In genomic region chr19:17080441-17080803, GRCh38 we compare ENCODE assay signal across 10 cellular contexts. TPM values are rescaled to one million over a fixed set of nuclear protein-coding genes. Genes with fewer than 3 reads are reported as not detected.
A peak's percentile ranks its signal among the peaks of the same experiment; 100 is the strongest.
DNase-seq lines count a peak whose midpoint lies in the region; ATAC-seq and TF ChIP-seq lines count a peak whose summit lies in the region.
"Had no signal": no experiment of that assay in that cellular context is flagged by ENCODE, and none has a peak within 500 bp of the region (broad histone marks: within the 10 kb centered on the region; RNA-seq: fewer than 3 reads in every experiment).

No MANE protein-coding gene starts in this region.

- H3K4me2 ChIP-seq in DOHH2 (ENCODE audit: low read length) (peak overlapping the region; percentile 93), fibroblast of lung (ENCODE audit: extremely low read depth, insufficient read depth, low read length) (peak overlapping the region; percentile 67)

- peaks cover 50% of the 10 kb centered on the region for H3K4me1 Mint-ChIP-seq in T-helper 17 cell

- TF ChIP-seq CTCF in DOHH2 (IDR thresholded peaks at IDR 0.05; ENCODE audit: low read depth, low read length, poor library complexity, severe bottlenecking) (no peak), fibroblast of lung (conservative IDR thresholded peaks at IDR 0.05 in 1 of 2, IDR thresholded peaks at IDR 0.05 in 1 of 2; ENCODE audit: low read depth in 1 of 2, low read length in 2 of 2) (no peak)

- DNase-seq in T-helper 17 cell = no peak
- DNase-seq in fibroblast of lung (ENCODE audit: low read depth in 2 of 2) = no peak
- DNase-seq in skeletal muscle cell (ENCODE audit: low read depth) = no peak
- DNase-seq in NCI-H82 (lab: John Stamatoyannopoulos, UW) = no peak
- DNase-seq in activated CD4-positive, alpha-beta T cell treated with anti-CD3 and anti-CD28 coated beads, Interleukin-2, amount 50 U/mL, for 4 hours = no peak

- H3K4me1 ChIP-seq in DOHH2 (ENCODE audit: control insufficient read depth, low read length) (peaks cover 66% of the 10 kb centered on the region), fibroblast of lung (ENCODE audit: control insufficient read depth, extremely low read depth, insufficient read depth, low read length) (peaks cover 26% of the 10 kb centered on the region)

- H3K4me3 ChIP-seq in DOHH2 (ENCODE audit: low read length) (peak overlapping the region; percentile 82), fibroblast of lung (replicated peaks in 1 of 4; ENCODE audit: control extremely low read depth in 1 of 4, insufficient read depth in 1 of 4, low read depth in 3 of 4, low read length in 4 of 4) (peak overlapping the region in 2 of 4 experiments; percentile 65 to 67), skeletal muscle cell (ENCODE audit: low read depth, low read length) (peak overlapping the region; percentile 49)
- H3K4me3 ChIP-seq: HAP-1 had no signal

- H3K9me3 ChIP-seq in DOHH2 (ENCODE audit: control insufficient read depth, insufficient read depth, low read length) = no peaks in the 10 kb centered on the region
- H3K9me3 ChIP-seq in T-helper 17 cell (ENCODE audit: control insufficient read depth, low read length, poor library complexity, severe bottlenecking) = no peaks in the 10 kb centered on the region
- H3K9me3 ChIP-seq in fibroblast of lung (ENCODE audit: control insufficient read depth, insufficient read depth, low read depth, low read length) = no peaks in the 10 kb centered on the region
- H3K9me3 ChIP-seq: HAP-1 had no signal

- H4K20me1 ChIP-seq in DOHH2 (ENCODE audit: control insufficient read depth, insufficient read depth, low read depth, low read length) = peaks cover 26% of the 10 kb centered on the region; the same call in 1 of the 2 replicates
- H4K20me1 ChIP-seq in fibroblast of lung (ENCODE audit: control insufficient read depth, extremely low read depth, insufficient read depth, low read length) = no peaks in the 10 kb centered on the region

- peaks cover 6% of the 10 kb centered on the region; the same call in 1 of the 2 replicates for H3F3A ChIP-seq in DOHH2 (ENCODE audit: control insufficient read depth, insufficient read depth)

- ATAC-seq in T-helper 17 cell = no peak
- ATAC-seq in HG03439 (IDR thresholded peaks at IDR 0.05; ENCODE audit: unreplicated experiment) = no peak
- ATAC-seq in GM18519 (IDR thresholded peaks at IDR 0.05; ENCODE audit: low FRiP score, unreplicated experiment) = no peak

- H3K4me3 Mint-ChIP-seq in T-helper 17 cell = peak overlapping the region; percentile 82

- H3K27me3 Mint-ChIP-seq in T-helper 17 cell = no peaks in the 10 kb centered on the region

- peak overlapping the region; percentile 36 for H3K9ac ChIP-seq in fibroblast of lung (ENCODE audit: insufficient read depth, low read length)

- H3K27ac ChIP-seq in DOHH2 (ENCODE audit: low read depth, low read length) (peak overlapping the region; percentile 52), fibroblast of lung (ENCODE audit: insufficient read depth, low read length) (peak overlapping the region; percentile 99)

- H3K27me3 ChIP-seq in DOHH2 (ENCODE audit: control insufficient read depth, low read length) (no peaks in the 10 kb centered on the region), fibroblast of lung (ENCODE audit: control insufficient read depth, insufficient read depth, low read length) (no peaks in the 10 kb centered on the region)

- no peaks in the 10 kb centered on the region for H3K36me3 Mint-ChIP-seq in T-helper 17 cell (ENCODE audit: low read depth)

- H3K9me2 ChIP-seq in DOHH2 (replicated peaks; ENCODE audit: control insufficient read depth, low read length) = no peaks in the 10 kb centered on the region

- H3K27ac Mint-ChIP-seq in T-helper 17 cell = peak overlapping the region; percentile 81

- peaks cover 98% of the 10 kb centered on the region for H3K79me2 ChIP-seq in DOHH2 (ENCODE audit: control insufficient read depth, low read length)
- H3K79me2 ChIP-seq in fibroblast of lung (ENCODE audit: control insufficient read depth, insufficient read depth, low read length) = peaks cover 91% of the 10 kb centered on the region

- no peak overlapping the region for H2AFZ ChIP-seq in fibroblast of lung (ENCODE audit: low read length)

- H3K36me3 ChIP-seq in DOHH2 (ENCODE audit: control insufficient read depth, low read length) = peaks cover 50% of the 10 kb centered on the region
- H3K36me3 ChIP-seq in fibroblast of lung (ENCODE audit: control insufficient read depth, insufficient read depth, low read length) = no peaks in the 10 kb centered on the region
- H3K36me3 ChIP-seq: HAP-1 had no signal

RNA-seq across cellular contexts. Expression of gene MYO9B, which starts 4.8 kb away (rescaled TPM):
- total RNA-seq in T-helper 17 cell (100 to 1,000 TPM; 202 to 220 TPM), fibroblast of lung (44.2 and 52.5 TPM in 2 replicates)
- 32.5 and 39.5 TPM in 2 replicates for polyA plus RNA-seq in fibroblast of lung
- polyA plus RNA-seq in fibroblast of lung (2012) = 64.0 and 66.2 TPM in 2 replicates
- polyA minus RNA-seq in fibroblast of lung (ENCODE audit: low replicate concordance) = 143 and 156 TPM in 2 replicates

RNA-seq across cellular contexts. Expression of gene HAUS8, which starts 5.2 kb away (rescaled TPM):
- total RNA-seq in T-helper 17 cell = 10 to 100 TPM; 18.4 to 26.2 TPM
- total RNA-seq in fibroblast of lung = 2.0 and 2.1 TPM in 2 replicates
- polyA plus RNA-seq in fibroblast of lung = 6.7 and 13.8 TPM in 2 replicates
- polyA plus RNA-seq in fibroblast of lung (2012) = 5.0 and 12.2 TPM in 2 replicates
- 2.7 and 6.0 TPM in 2 replicates for polyA minus RNA-seq in fibroblast of lung (ENCODE audit: low replicate concordance)

RNA-seq across cellular contexts. Expression of gene CPAMD8, which starts 53.8 kb away (rescaled TPM):
- 1 to 10 TPM; 1.1 to 3.3 TPM for total RNA-seq in T-helper 17 cell
- 0.51 and 1.7 TPM in 2 replicates for total RNA-seq in fibroblast of lung
- 0.14 and 0.21 TPM in 2 replicates for polyA plus RNA-seq in fibroblast of lung
- 0.18 and 0.51 TPM in 2 replicates for polyA plus RNA-seq in fibroblast of lung (2012)
- 3.7 and 5.5 TPM in 2 replicates for polyA minus RNA-seq in fibroblast of lung (ENCODE audit: low replicate concordance)
- total RNA-seq: myocyte had no signal
